8 cellular contexts compared by ENCODE assay signal in the genomic region with DNA sequence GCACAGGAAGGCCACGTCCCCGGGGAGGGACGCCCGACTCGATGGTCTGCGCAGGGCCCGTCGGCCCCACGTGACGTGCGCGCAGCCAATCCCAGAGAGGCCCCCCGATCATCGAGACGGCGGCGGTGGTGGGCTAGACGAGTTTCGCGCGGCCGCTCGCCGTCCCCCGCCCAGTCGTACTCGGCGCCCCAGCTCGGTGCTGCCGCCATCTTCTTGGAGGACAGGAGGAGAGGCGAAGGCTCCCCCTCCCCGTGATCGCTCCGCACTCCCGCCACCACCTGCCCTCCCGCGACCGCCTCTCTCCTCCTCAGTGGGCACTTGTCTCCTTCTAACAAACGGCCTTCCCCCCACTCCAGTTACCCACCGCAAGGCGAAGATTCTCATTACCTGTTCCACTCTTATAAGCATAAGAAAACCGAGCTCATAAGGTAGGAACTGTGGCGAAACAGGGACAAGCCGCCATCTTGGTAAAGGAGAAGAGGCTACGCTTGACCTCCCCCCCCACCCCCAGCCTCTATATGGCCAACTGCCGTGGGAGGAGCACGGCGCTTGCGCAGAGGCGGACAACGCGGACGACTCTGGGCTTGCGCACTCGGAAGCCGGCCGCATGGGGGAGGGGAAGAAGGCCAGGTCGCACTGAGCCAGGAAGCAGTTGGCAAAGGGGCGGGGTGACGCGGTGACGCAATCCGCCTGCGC.
DNase-seq lines count a peak whose midpoint lies in the region; ATAC-seq and TF ChIP-seq lines count a peak whose summit lies in the region.

A gene with protein sequence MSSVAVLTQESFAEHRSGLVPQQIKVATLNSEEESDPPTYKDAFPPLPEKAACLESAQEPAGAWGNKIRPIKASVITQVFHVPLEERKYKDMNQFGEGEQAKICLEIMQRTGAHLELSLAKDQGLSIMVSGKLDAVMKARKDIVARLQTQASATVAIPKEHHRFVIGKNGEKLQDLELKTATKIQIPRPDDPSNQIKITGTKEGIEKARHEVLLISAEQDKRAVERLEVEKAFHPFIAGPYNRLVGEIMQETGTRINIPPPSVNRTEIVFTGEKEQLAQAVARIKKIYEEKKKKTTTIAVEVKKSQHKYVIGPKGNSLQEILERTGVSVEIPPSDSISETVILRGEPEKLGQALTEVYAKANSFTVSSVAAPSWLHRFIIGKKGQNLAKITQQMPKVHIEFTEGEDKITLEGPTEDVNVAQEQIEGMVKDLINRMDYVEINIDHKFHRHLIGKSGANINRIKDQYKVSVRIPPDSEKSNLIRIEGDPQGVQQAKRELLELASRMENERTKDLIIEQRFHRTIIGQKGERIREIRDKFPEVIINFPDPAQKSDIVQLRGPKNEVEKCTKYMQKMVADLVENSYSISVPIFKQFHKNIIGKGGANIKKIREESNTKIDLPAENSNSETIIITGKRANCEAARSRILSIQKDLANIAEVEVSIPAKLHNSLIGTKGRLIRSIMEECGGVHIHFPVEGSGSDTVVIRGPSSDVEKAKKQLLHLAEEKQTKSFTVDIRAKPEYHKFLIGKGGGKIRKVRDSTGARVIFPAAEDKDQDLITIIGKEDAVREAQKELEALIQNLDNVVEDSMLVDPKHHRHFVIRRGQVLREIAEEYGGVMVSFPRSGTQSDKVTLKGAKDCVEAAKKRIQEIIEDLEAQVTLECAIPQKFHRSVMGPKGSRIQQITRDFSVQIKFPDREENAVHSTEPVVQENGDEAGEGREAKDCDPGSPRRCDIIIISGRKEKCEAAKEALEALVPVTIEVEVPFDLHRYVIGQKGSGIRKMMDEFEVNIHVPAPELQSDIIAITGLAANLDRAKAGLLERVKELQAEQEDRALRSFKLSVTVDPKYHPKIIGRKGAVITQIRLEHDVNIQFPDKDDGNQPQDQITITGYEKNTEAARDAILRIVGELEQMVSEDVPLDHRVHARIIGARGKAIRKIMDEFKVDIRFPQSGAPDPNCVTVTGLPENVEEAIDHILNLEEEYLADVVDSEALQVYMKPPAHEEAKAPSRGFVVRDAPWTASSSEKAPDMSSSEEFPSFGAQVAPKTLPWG (N-terminal part only) (minus strand): TSS at position 490 of the 696 bp plus-strand sequence. CDS start 48,803 bp downstream, outside the sequence.

- TF ChIP-seq POLR2A in GM18951 (IDR thresholded peaks at IDR 0.05; ENCODE audit: extremely low read depth, insufficient read depth, insufficient read length) = peak; percentile 31

- peak; percentile 66 for ATAC-seq in HG03280 (IDR thresholded peaks at IDR 0.05; ENCODE audit: unreplicated experiment)

- DNase-seq in AG08396 (ENCODE audit: low spot score) = peak; percentile 99
- peak; percentile 98 for DNase-seq in NCI-H345 (lab: John Stamatoyannopoulos, UW)
- peak; percentile 100 for DNase-seq in activated CD4-positive, CD25-positive, alpha-beta regulatory T cell (lab: John Stamatoyannopoulos, UW)
- peak; percentile 100 for DNase-seq in central memory CD4-positive, alpha-beta T cell
- peak; percentile 99 for DNase-seq in iris pigment epithelial cell (ENCODE audit: low read depth)
- peak; percentile 100 for DNase-seq in stimulated activated CD4-positive, alpha-beta T cell treated with anti-CD3 and anti-CD28 coated beads, Interleukin-12 subunit alpha, Interleukin-12 subunit beta, amount 100 ng/mL, for 4 hours

- in situ Hi-C loops in GM18951 (cut with MboI; ENCODE audit: low sequenced_read_pairs, unreplicated experiment) = no loop called here

Comparison
In these comparisons a context has a peak if more than half of its experiments do, and no peak if none do; other contexts are left out.
1. Peak in every context shown above with its lines: DNase-seq and ATAC-seq.